Comparison of ENCODE assay signal across 1 cellular context in the genomic region with DNA sequence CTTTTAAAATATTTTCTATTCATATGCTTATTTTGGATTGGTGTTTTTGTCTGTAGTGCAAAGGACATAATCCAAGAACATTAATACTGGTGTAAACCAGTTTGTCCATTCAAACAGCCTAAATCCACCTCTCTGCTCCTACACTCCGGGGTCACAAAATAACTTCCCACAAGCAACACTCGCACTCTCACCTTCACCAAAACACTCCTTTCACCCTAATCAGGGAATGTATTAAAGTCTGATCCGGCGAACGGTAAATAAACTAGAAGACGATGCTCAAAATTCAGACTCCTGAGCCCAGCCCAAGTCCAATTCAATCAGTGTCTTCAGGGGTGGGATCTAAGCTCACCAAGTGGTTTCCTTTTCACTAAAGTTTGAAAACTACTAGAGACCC.
TF ChIP-seq lines count a peak whose summit lies in the region.

No MANE protein-coding gene starts in this region.

TF ChIP-seq in HepG2, 621 proteins besides CTCF, POLR2A, EP300 and RAD21:
- TF ChIP-seq DNMT3B (CRISPR knock-in tag; conservative IDR thresholded peaks at IDR 0.05) (no peak), ZNF263 (CRISPR knock-in tag; IDR thresholded peaks at IDR 0.05) (no peak), CCDC6 (CRISPR knock-in tag; IDR thresholded peaks at IDR 0.05) (no peak), ZNF775 (CRISPR knock-in tag; IDR thresholded peaks at IDR 0.05; ENCODE audit: borderline replicate concordance) (no peak), RCOR2 (CRISPR knock-in tag; IDR thresholded peaks at IDR 0.05) (no peak), ZNF441 (CRISPR knock-in tag; IDR thresholded peaks at IDR 0.05; ENCODE audit: borderline replicate concordance) (peak; percentile 1; the same call in 1 of the 2 replicates), MAZ (IDR thresholded peaks at IDR 0.05; ENCODE audit: borderline replicate concordance, low read depth, low read length) (no peak), MAZ (CRISPR knock-in tag; IDR thresholded peaks at IDR 0.05; ENCODE audit: low read depth) (no peak), GTF3A (CRISPR knock-in tag; conservative IDR thresholded peaks at IDR 0.05) (no peak), ERF (CRISPR knock-in tag; IDR thresholded peaks at IDR 0.05) (no peak), TFAP4 (IDR thresholded peaks at IDR 0.05; ENCODE audit: borderline replicate concordance, low read depth) (no peak), ZNF607 (CRISPR knock-in tag; IDR thresholded peaks at IDR 0.05; ENCODE audit: borderline replicate concordance) (no peak), PLRG1 (conservative IDR thresholded peaks at IDR 0.05) (no peak), MEF2D (CRISPR knock-in tag; IDR thresholded peaks at IDR 0.05) (no peak), ZIK1 (CRISPR knock-in tag; IDR thresholded peaks at IDR 0.05; ENCODE audit: borderline replicate concordance, low read depth) (0 out of 2 replicates have a peak, but pooled peaks have one; percentile 2), ZNF513 (CRISPR knock-in tag; conservative IDR thresholded peaks at IDR 0.05) (no peak), ZFP1 (CRISPR knock-in tag; IDR thresholded peaks at IDR 0.05) (no peak)
- TF ChIP-seq, protein P1, sequence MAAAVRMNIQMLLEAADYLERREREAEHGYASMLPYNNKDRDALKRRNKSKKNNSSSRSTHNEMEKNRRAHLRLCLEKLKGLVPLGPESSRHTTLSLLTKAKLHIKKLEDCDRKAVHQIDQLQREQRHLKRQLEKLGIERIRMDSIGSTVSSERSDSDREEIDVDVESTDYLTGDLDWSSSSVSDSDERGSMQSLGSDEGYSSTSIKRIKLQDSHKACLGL (CRISPR knock-in tag; IDR thresholded peaks at IDR 0.05) = no peak
- TF ChIP-seq, protein P2, sequence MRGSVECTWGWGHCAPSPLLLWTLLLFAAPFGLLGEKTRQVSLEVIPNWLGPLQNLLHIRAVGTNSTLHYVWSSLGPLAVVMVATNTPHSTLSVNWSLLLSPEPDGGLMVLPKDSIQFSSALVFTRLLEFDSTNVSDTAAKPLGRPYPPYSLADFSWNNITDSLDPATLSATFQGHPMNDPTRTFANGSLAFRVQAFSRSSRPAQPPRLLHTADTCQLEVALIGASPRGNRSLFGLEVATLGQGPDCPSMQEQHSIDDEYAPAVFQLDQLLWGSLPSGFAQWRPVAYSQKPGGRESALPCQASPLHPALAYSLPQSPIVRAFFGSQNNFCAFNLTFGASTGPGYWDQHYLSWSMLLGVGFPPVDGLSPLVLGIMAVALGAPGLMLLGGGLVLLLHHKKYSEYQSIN (CRISPR knock-in tag; IDR thresholded peaks at IDR 0.05; ENCODE audit: borderline replicate concordance) = no peak
